13 cellular contexts compared by ENCODE assay signal in the genomic region with DNA sequence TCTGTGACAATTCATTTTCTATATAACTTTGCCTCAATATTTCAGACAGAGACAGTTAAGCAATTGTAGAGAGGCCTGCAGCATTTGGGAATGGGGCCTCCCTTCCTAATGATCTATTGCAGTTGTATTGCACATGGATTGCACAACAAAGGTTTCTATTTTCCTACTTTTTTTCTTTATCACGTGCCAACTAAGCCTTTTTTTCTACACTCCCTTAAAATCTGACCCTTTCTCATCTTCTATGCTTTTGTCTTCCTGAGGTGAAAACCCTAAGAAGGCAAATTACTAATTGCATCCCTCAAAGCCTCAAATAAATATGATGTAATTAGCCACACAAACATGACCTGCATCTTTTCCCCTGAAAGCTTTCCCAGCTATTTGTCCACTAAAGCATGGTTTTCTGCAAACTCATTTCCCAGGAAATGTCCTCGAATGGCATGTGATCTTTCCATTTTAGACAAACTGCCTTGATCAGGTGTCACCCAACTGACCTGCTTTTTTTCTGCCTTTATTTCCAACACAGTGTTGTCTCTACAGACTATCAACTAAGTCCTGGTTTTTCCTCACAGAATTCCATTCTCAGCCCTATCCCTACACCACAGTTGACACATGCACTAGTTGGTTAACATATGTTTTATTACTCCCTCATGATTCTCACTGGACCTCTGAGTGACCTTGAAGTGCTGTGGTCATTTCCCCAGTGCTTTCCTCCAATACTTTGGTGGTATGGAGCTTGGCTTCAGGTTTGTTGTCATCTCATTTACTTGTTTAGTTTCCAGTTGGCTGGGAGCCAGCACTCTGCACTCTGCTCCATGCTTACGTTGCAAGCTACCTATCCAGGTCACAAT. TPM values are rescaled to one million over a fixed set of nuclear protein-coding genes. Genes with fewer than 3 reads are reported as not detected.
DNase-seq lines count a peak whose midpoint lies in the region; TF ChIP-seq lines count a peak whose summit lies in the region.
"Had no signal": no experiment of that assay in that cellular context is flagged by ENCODE, and none has a peak within 500 bp of the region (broad histone marks: within the 10 kb centered on the region; RNA-seq: fewer than 3 reads in every experiment).

No MANE protein-coding gene starts in this region.

- H3K36me3 Mint-ChIP-seq in MCF 10A (ENCODE audit: insufficient read depth, unreplicated experiment), result no peaks in the 10 kb centered on the region
- H3K36me3 Mint-ChIP-seq in type B pancreatic cell, result no peaks in the 10 kb centered on the region
- no peaks in the 10 kb centered on the region for H3K36me3 Mint-ChIP-seq in T-helper 2 cell treated with Interferon-gamma antibody and Interleukin-4, amounts not matched to agents 5 μg/mL and 100 μg/mL, for 36 hours (ENCODE audit: low read depth)

- WGBS in mammary epithelial cell (ENCODE audit: low coverage, missing lambda C conversion rate), result 58% methylated on average over 3 of the region's 3 CpGs

- H3K4me1 Mint-ChIP-seq in MCF 10A (ENCODE audit: insufficient read depth, unreplicated experiment) (peaks cover 43% of the 10 kb centered on the region), type B pancreatic cell (ENCODE audit: unreplicated experiment) (peaks cover 37% of the 10 kb centered on the region)
- H3K4me1 Mint-ChIP-seq in T-helper 2 cell treated with Interferon-gamma antibody and Interleukin-4, amounts not matched to agents 5 μg/mL and 100 μg/mL, for 36 hours (ENCODE audit: low read depth), result peaks cover 5% of the 10 kb centered on the region

- H3K4me2 ChIP-seq in mammary epithelial cell (ENCODE audit: insufficient read depth, low read depth, low read length), result no peak overlapping the region

- TF ChIP-seq CTCF in MCF 10A (IDR thresholded peaks at IDR 0.05; ENCODE audit: unreplicated experiment) (no peak), mammary epithelial cell (conservative IDR thresholded peaks at IDR 0.05 in 1 of 2, IDR thresholded peaks at IDR 0.05 in 1 of 2; ENCODE audit: extremely low read depth in 1 of 2, insufficient read depth in 1 of 2, low read depth in 1 of 2, low read length in 2 of 2) (no peak), fibroblast of pulmonary artery (IDR thresholded peaks at IDR 0.05; ENCODE audit: low read length, missing control alignments) (no peak), type B pancreatic cell (conservative IDR thresholded peaks at IDR 0.05) (no peak)

- BruUV-seq in MCF 10A (replicated peaks; lab: Mats Ljungman, UMichigan), result no TSS peak
- BruUV-seq in mammary epithelial cell (replicated peaks; lab: Mats Ljungman, UMichigan), result no TSS peak

- no peaks in the 10 kb centered on the region for H3K36me3 ChIP-seq in mammary epithelial cell (ENCODE audit: insufficient read depth, low read length)

- in situ Hi-C loops in mammary epithelial cell (cut with MboI; ENCODE audit: low sequenced_read_pairs in 2 of 2), result no loop called here

- no peaks in the 10 kb centered on the region for H3K27me3 ChIP-seq in mammary epithelial cell (ENCODE audit: insufficient read depth, low read length)

- H3K4me1 ChIP-seq in mammary epithelial cell (ENCODE audit: insufficient read depth, low read length), result peaks cover 10% of the 10 kb centered on the region

- intact Hi-C loops in MCF 10A (cut with micrococcal nuclease) (no loop called here), mammary epithelial cell (cut with micrococcal nuclease) (no loop called here)

- H2AFZ ChIP-seq in mammary epithelial cell (ENCODE audit: low read depth, low read length), result no peak overlapping the region

- POLR2A ChIA-PET in MCF 10A (lab: Yijun Ruan, JAX), result interaction anchor here (0.6 to 3.4 kb wide), 10 partner anchors 11 to 168 kb away, joined by 3 to 43 read pairs (median 5); a partner anchor contains a TSS

- H3K9me3 Mint-ChIP-seq in MCF 10A (ENCODE audit: unreplicated experiment) (no peaks in the 10 kb centered on the region), type B pancreatic cell (peaks cover 13% of the 10 kb centered on the region)
- no peaks in the 10 kb centered on the region for H3K9me3 Mint-ChIP-seq in T-helper 2 cell treated with Interferon-gamma antibody and Interleukin-4, amounts not matched to agents 5 μg/mL and 100 μg/mL, for 36 hours
- H3K9me3 Mint-ChIP-seq: CD4-positive, alpha-beta T cell; immature natural killer cell had no signal

- dilution Hi-C loops in mammary epithelial cell (cut with HindIII; ENCODE audit: low sequenced_read_pairs), result no loop called here

- H3K9me3 ChIP-seq in mammary epithelial cell (replicated peaks; ENCODE audit: insufficient read depth, low read length), result no peaks in the 10 kb centered on the region

- H3K27me3 Mint-ChIP-seq in MCF 10A (ENCODE audit: insufficient read depth, unreplicated experiment) (no peaks in the 10 kb centered on the region), type B pancreatic cell (no peaks in the 10 kb centered on the region)
- H3K27me3 Mint-ChIP-seq in T-helper 2 cell treated with Interferon-gamma antibody and Interleukin-4, amounts not matched to agents 5 μg/mL and 100 μg/mL, for 36 hours (ENCODE audit: low read depth), result peaks cover 10% of the 10 kb centered on the region
- H3K27me3 Mint-ChIP-seq: CD4-positive, alpha-beta T cell had no signal

- no peak overlapping the region for H3K4me3 Mint-ChIP-seq in MCF 10A (ENCODE audit: unreplicated experiment)
- peak overlapping the region; percentile 27 for H3K4me3 Mint-ChIP-seq in type B pancreatic cell
- no peak overlapping the region for H3K4me3 Mint-ChIP-seq in T-helper 2 cell treated with Interferon-gamma antibody and Interleukin-4, amounts not matched to agents 5 μg/mL and 100 μg/mL, for 36 hours
- H3K4me3 Mint-ChIP-seq: CD4-positive, alpha-beta T cell; immature natural killer cell had no signal

- no peak overlapping the region for H3K27ac ChIP-seq in mammary epithelial cell (ENCODE audit: insufficient read depth, low read depth, low read length)

- CTCF ChIA-PET in MCF 10A (lab: Yijun Ruan, JAX), result interaction anchor here (0.5 to 1.4 kb wide), 4 partner anchors 12 to 137 kb away, joined by 3 to 4 read pairs (median 4); no protein-coding TSS in a partner anchor
- CTCF ChIA-PET in mammary epithelial cell (lab: Charles Lee; ENCODE audit: low non-redundant PET), result no interaction called here

- H3K4me3 ChIP-seq in mammary epithelial cell (replicated peaks in 1 of 3; ENCODE audit: insufficient read depth in 1 of 3, low read depth in 2 of 3, low read length in 3 of 3), result no peak overlapping the region
- H3K4me3 ChIP-seq in fibroblast of pulmonary artery (replicated peaks; ENCODE audit: low read depth, low read length), result no peak overlapping the region

- no peaks in the 10 kb centered on the region for H4K20me1 ChIP-seq in mammary epithelial cell (ENCODE audit: insufficient read depth, low read length)

- peak; percentile 68 for DNase-seq in MCF 10A (ENCODE audit: unreplicated experiment)
- DNase-seq in mammary epithelial cell, result no peak
- peak; percentile 19 for DNase-seq in NCI-H774 (lab: John Stamatoyannopoulos, UW)
- peak; percentile 82 for DNase-seq in fibroblast of pulmonary artery (ENCODE audit: low read depth)
- no peak for DNase-seq in type B pancreatic cell (ENCODE audit: extremely low spot score, unreplicated experiment)
- DNase-seq in HUDEP-2 (lab: John Stamatoyannopoulos, UW; ENCODE audit: unreplicated experiment in 76 of 76), result no peak
- no peak for DNase-seq in NCI-H524 (lab: John Stamatoyannopoulos, UW)
- DNase-seq in T-helper 2 cell treated with Interferon-gamma antibody and Interleukin-4, amounts not matched to agents 5 μg/mL and 100 μg/mL, for 36 hours (ENCODE audit: low spot score), result no peak
- DNase-seq: activated CD4-positive, CD25-positive, alpha-beta regulatory T cell; CD4-positive, alpha-beta T cell; effector CD8-positive, alpha-beta T cell; immature natural killer cell; Karpas-422 had no signal

- no peaks in the 10 kb centered on the region for H3K79me2 ChIP-seq in mammary epithelial cell (ENCODE audit: insufficient read depth, low read length)

- H3K27ac Mint-ChIP-seq in MCF 10A (ENCODE audit: low read depth, unreplicated experiment) (peak overlapping the region; percentile 59), type B pancreatic cell (peak overlapping the region; percentile 52)
- no peak overlapping the region for H3K27ac Mint-ChIP-seq in T-helper 2 cell treated with Interferon-gamma antibody and Interleukin-4, amounts not matched to agents 5 μg/mL and 100 μg/mL, for 36 hours
- H3K27ac Mint-ChIP-seq: CD4-positive, alpha-beta T cell; immature natural killer cell had no signal

- H3K9ac ChIP-seq in mammary epithelial cell (ENCODE audit: insufficient read depth, low read length), result no peak overlapping the region

RNA-seq across cellular contexts. Expression of a gene that starts 31.9 kb away (rescaled TPM):
- 31.2 and 36.2 TPM in 2 replicates for total RNA-seq in MCF 10A (2022)
- total RNA-seq in mammary epithelial cell, result 10 to 100 TPM; 16.3 to 38.8 TPM
- 8.3 TPM for polyA plus RNA-seq in mammary epithelial cell
- 34.7 TPM for polyA minus RNA-seq in mammary epithelial cell
- 64.4 and 106 TPM in 2 replicates for total RNA-seq in type B pancreatic cell (ENCODE audit: low replicate concordance)

Comparison
In these comparisons a context has a peak if more than half of its experiments do, and no peak if none do; other contexts are left out.
1. DNase-seq: peak in MCF 10A (single experiment), NCI-H774 (single experiment) and fibroblast of pulmonary artery (single experiment); none in mammary epithelial cell (single experiment), type B pancreatic cell (single experiment), HUDEP-2 (0 of 76), NCI-H524 (0 of 2) and T-helper 2 cell treated with Interferon-gamma antibody and Interleukin-4, amounts not matched to agents 5 μg/mL and 100 μg/mL, for 36 hours (single experiment).